ENCODE assay signal across 23 cellular contexts in genomic region chr20:48999890-49000870, GRCh38. TPM values are rescaled to one million over a fixed set of nuclear protein-coding genes. Genes with fewer than 3 reads are reported as not detected.
DNase-seq lines count a peak whose midpoint lies in the region; ATAC-seq and TF ChIP-seq lines count a peak whose summit lies in the region.
"Had no signal": no experiment of that assay in that cellular context is flagged by ENCODE, and none has a peak within 500 bp of the region (broad histone marks: within the 10 kb centered on the region; RNA-seq: fewer than 3 reads in every experiment).

No MANE protein-coding gene starts in this region.

- no peak overlapping the region for H3K4me3 ChIP-seq in adrenal gland
- H3K4me3 ChIP-seq: cardiac muscle cell, gastroesophageal sphincter, SJCRH30, uterus had no signal

- no peak for TF ChIP-seq CTCF in adrenal gland (IDR thresholded peaks at IDR 0.05)

- H3K27ac ChIP-seq in adrenal gland = peak overlapping the region in 3 of 5 donors; percentile 52 to 82 (median 82)
- H3K27ac ChIP-seq: cardiac muscle cell, gastroesophageal sphincter, SJCRH30, uterus had no signal

- no peaks in the 10 kb centered on the region for H3K9me3 ChIP-seq in adrenal gland (replicated peaks in 1 of 3)
- H3K9me3 ChIP-seq: gastroesophageal sphincter, SJCRH30, uterus had no signal

- intact Hi-C loops in adrenal gland (cut with DNase I) = no loop called here

- no peak for DNase-seq in activated CD8-positive, alpha-beta memory T cell treated with anti-CD3 and anti-CD28 coated beads, Interleukin-2, amount 10 ng/mL, durations not matched to agents 7 days and 5 days
- no peak for DNase-seq in activated CD8-positive, alpha-beta memory T cell treated with anti-CD3 and anti-CD28 coated beads, Interleukin-2, amount 50 U/mL, for 4 hours
- peak in 2 of 7 donors; percentile 42 to 43 for DNase-seq in adrenal gland
- DNase-seq in globus pallidus (ENCODE audit: low spot score) = peak; percentile 71
- peak; percentile 80 for DNase-seq in superior temporal gyrus (ENCODE audit: extremely low spot score)
- DNase-seq in GDM1 (lab: John Stamatoyannopoulos, UW) = no peak
- DNase-seq: activated CD4-positive, alpha-beta T cell treated with anti-CD3 and anti-CD28 coated beads for 4 hours; activated naive CD4-positive, alpha-beta T cell treated with anti-CD3 and anti-CD28 coated beads, Interleukin-2, amount 10 ng/mL, durations not matched to agents 7 days and 5 days; DND-41; effector memory CD8-positive, alpha-beta T cell; MV-4-11; SJCRH30; stimulated activated CD4-positive, alpha-beta T cell treated with anti-CD3 and anti-CD28 coated beads, Interleukin-12 subunit alpha, Interleukin-12 subunit beta, amount 100 ng/mL, for 4 hours; stimulated activated naive CD4-positive, alpha-beta T cell; T-helper 9 cell; uterus had no signal

- peaks cover 33% of the 10 kb centered on the region for H3K36me3 Mint-ChIP-seq in activated CD8-positive, alpha-beta memory T cell treated with anti-CD3 and anti-CD28 coated beads, Interleukin-2, amount 10 ng/mL, durations not matched to agents 7 days and 5 days

- WGBS in adrenal gland, 4 donors = 34 to 42% (median 40%) methylated on average over 3 of the region's 3 CpGs

- H3K4me3 Mint-ChIP-seq in activated CD8-positive, alpha-beta memory T cell treated with anti-CD3 and anti-CD28 coated beads, Interleukin-2, amount 10 ng/mL, durations not matched to agents 7 days and 5 days = no peak overlapping the region
- H3K4me3 Mint-ChIP-seq: activated naive CD4-positive, alpha-beta T cell treated with anti-CD3 and anti-CD28 coated beads, Interleukin-2, amount 10 ng/mL, durations not matched to agents 7 days and 5 days; CD14-positive monocyte; effector memory CD8-positive, alpha-beta T cell; IgD-negative memory B cell; nephron had no signal

- H3K36me3 ChIP-seq in adrenal gland (replicated peaks in 1 of 2) = peaks cover 0 to 61% of the 10 kb centered on the region in 2 donors
- H3K36me3 ChIP-seq: uterus had no signal

- H3K27me3 Mint-ChIP-seq in activated CD8-positive, alpha-beta memory T cell treated with anti-CD3 and anti-CD28 coated beads, Interleukin-2, amount 10 ng/mL, durations not matched to agents 7 days and 5 days = no peaks in the 10 kb centered on the region
- H3K27me3 Mint-ChIP-seq: activated naive CD4-positive, alpha-beta T cell treated with anti-CD3 and anti-CD28 coated beads, Interleukin-2, amount 10 ng/mL, durations not matched to agents 7 days and 5 days; effector memory CD8-positive, alpha-beta T cell; IgD-negative memory B cell had no signal

- no peaks in the 10 kb centered on the region for H3K9me3 Mint-ChIP-seq in activated CD8-positive, alpha-beta memory T cell treated with anti-CD3 and anti-CD28 coated beads, Interleukin-2, amount 10 ng/mL, durations not matched to agents 7 days and 5 days (ENCODE audit: low read depth)
- H3K9me3 Mint-ChIP-seq: activated naive CD4-positive, alpha-beta T cell treated with anti-CD3 and anti-CD28 coated beads, Interleukin-2, amount 10 ng/mL, durations not matched to agents 7 days and 5 days; effector memory CD8-positive, alpha-beta T cell; IgD-negative memory B cell; nephron had no signal

- peaks cover 0 to 16% of the 10 kb centered on the region in 2 donors for H3K4me1 ChIP-seq in adrenal gland (replicated peaks in 1 of 2)
- H3K4me1 ChIP-seq: gastroesophageal sphincter, SJCRH30, uterus had no signal

- H3K27ac Mint-ChIP-seq in activated CD8-positive, alpha-beta memory T cell treated with anti-CD3 and anti-CD28 coated beads, Interleukin-2, amount 10 ng/mL, durations not matched to agents 7 days and 5 days = peak overlapping the region; percentile 9
- H3K27ac Mint-ChIP-seq: activated naive CD4-positive, alpha-beta T cell treated with anti-CD3 and anti-CD28 coated beads, Interleukin-2, amount 10 ng/mL, durations not matched to agents 7 days and 5 days; effector memory CD8-positive, alpha-beta T cell; IgD-negative memory B cell; nephron had no signal

- no peaks in the 10 kb centered on the region for H3K4me1 Mint-ChIP-seq in activated CD8-positive, alpha-beta memory T cell treated with anti-CD3 and anti-CD28 coated beads, Interleukin-2, amount 10 ng/mL, durations not matched to agents 7 days and 5 days
- H3K4me1 Mint-ChIP-seq: activated naive CD4-positive, alpha-beta T cell treated with anti-CD3 and anti-CD28 coated beads, Interleukin-2, amount 10 ng/mL, durations not matched to agents 7 days and 5 days; CD14-positive monocyte; IgD-negative memory B cell; nephron had no signal

- no peak for ATAC-seq in activated CD8-positive, alpha-beta memory T cell treated with anti-CD3 and anti-CD28 coated beads, Interleukin-2, amount 10 ng/mL, durations not matched to agents 7 days and 5 days
- ATAC-seq in GM21786 (IDR thresholded peaks at IDR 0.05; ENCODE audit: unreplicated experiment) (no peak), HG03097 (IDR thresholded peaks at IDR 0.05; ENCODE audit: low FRiP score, unreplicated experiment) (no peak)
- ATAC-seq: effector memory CD8-positive, alpha-beta T cell; gastroesophageal sphincter had no signal

- CTCF ChIA-PET in activated CD8-positive, alpha-beta memory T cell treated with anti-CD3 and anti-CD28 coated beads, Interleukin-2, amount 10 ng/mL, durations not matched to agents 7 days and 5 days (lab: Charles Lee) = no interaction called here

- H3K27me3 ChIP-seq in adrenal gland = no peaks in the 10 kb centered on the region
- H3K27me3 ChIP-seq: cardiac muscle cell, gastroesophageal sphincter, SJCRH30, uterus had no signal

- peak in 1 of 2 donors; percentile 28 for TF ChIP-seq POLR2A in adrenal gland (IDR thresholded peaks at IDR 0.05)

RNA-seq across cellular contexts. Expression of gene CSE1L, which starts 45.9 kb away (rescaled TPM):
- total RNA-seq in activated CD8-positive, alpha-beta memory T cell treated with anti-CD3 and anti-CD28 coated beads, Interleukin-2, amount 10 ng/mL, durations not matched to agents 7 days and 5 days = 100 to 1,000 TPM in 1 of 2 experiments, 10 to 100 TPM in 1; 93.1 to 111 TPM
- total RNA-seq in adrenal gland = 10 to 100 TPM; 27.8 to 51.6 (median 44.4) TPM
- polyA plus RNA-seq in adrenal gland = 10 to 100 TPM; 19.1 to 81.0 (median 19.7) TPM

Comparison
In these comparisons a context has a peak if more than half of its experiments do, and no peak if none do; other contexts are left out.
1. DNase-seq: peak in globus pallidus (single experiment) and superior temporal gyrus (single experiment); none in activated CD8-positive, alpha-beta memory T cell treated with anti-CD3 and anti-CD28 coated beads, Interleukin-2, amount 10 ng/mL, durations not matched to agents 7 days and 5 days (single experiment), activated CD8-positive, alpha-beta memory T cell treated with anti-CD3 and anti-CD28 coated beads, Interleukin-2, amount 50 U/mL, for 4 hours (single experiment) and GDM1 (single experiment).